In the genomic region with DNA sequence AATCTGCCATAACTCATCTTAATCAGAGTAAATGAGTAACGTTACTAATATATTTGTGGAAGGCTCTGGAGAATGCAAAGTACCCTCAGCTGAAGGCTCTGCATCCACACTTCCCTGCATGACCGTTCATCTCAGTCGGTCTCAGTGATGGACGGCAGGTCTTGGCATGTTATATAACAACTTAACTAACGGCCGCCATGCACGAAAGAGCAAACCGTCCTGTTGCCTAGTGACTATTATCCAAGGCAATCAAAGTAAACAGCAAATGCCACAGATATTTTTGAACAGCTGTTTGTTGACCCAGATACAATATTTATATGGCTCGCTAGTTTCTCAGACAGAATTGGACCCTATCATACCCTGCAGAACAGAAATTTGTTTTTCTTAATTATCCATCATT, we compare ENCODE assay signal across 19 cellular contexts.
DNase-seq lines count a peak whose midpoint lies in the region; ATAC-seq, FAIRE-seq and TF ChIP-seq lines count a peak whose summit lies in the region.
"Had no signal": no experiment of that assay in that cellular context is flagged by ENCODE, and none has a peak within 500 bp of the region (broad histone marks: within the 10 kb centered on the region; RNA-seq: fewer than 3 reads in every experiment).

No MANE protein-coding gene starts in this region.

- DNase-seq in LHCN-M2 (ENCODE audit: low read depth) (peak; percentile 77), NCI-H526 treated with DMSO at 0.1 percent for 48 hours (lab: John Stamatoyannopoulos, UW) (peak; percentile 78), epithelial cell of esophagus (ENCODE audit: low read depth) (peak; percentile 33), small intestine (no peak)
- no peak for DNase-seq in activated naive CD8-positive, alpha-beta T cell treated with anti-CD3 and anti-CD28 coated beads, Interleukin-2, amount 50 U/mL, for 24 hours
- DNase-seq: activated CD4-positive, alpha-beta T cell treated with anti-CD3 and anti-CD28 coated beads, Interleukin-2, amount 50 U/mL, for 48 hours; amniotic stem cell; CD4-positive, alpha-beta T cell; HCEC 1CT; heart right ventricle; NK-92 treated with Interleukin-12 subunit alpha and Interleukin-12 subunit beta, amount 100 ng/mL, for 24 hours; pancreas; spleen had no signal

- H3K4me3 Mint-ChIP-seq in activated naive CD8-positive, alpha-beta T cell treated with anti-CD3 and anti-CD28 coated beads, Interleukin-2, amount 50 U/mL, for 24 hours: no peak overlapping the region
- H3K4me3 Mint-ChIP-seq: activated T-helper 1 cell treated with anti-CD3 and anti-CD28 coated beads, Interleukin-12 subunit alpha, Interleukin-12 subunit beta, Interleukin-2, Interleukin-4 antibody, amounts not matched to agents 30 ng/mL and 10 ng/mL and 1 ng/mL, durations not matched to agents 14 hours and 24 hours and 36 hours; CD4-positive, alpha-beta T cell; IgD-negative memory B cell; stimulated activated naive CD8-positive, alpha-beta T cell treated with anti-CD3 and anti-CD28 coated beads, Interleukin-15, Interleukin-2, amounts not matched to agents 100 ng/mL and 50 ng/mL, for 24 hours had no signal

- H3K4me2 ChIP-seq in skeletal muscle satellite cell (ENCODE audit: low read length): peak overlapping the region; percentile 22

- H3K4me1 Mint-ChIP-seq in activated naive CD8-positive, alpha-beta T cell treated with anti-CD3 and anti-CD28 coated beads, Interleukin-2, amount 50 U/mL, for 24 hours: peaks cover 12% of the 10 kb centered on the region
- H3K4me1 Mint-ChIP-seq: IgD-negative memory B cell had no signal

- 40 to 60% (median 45%) methylated on average over 9 of the region's 9 CpGs for WGBS in small intestine, 3 donors

- H3K27me3 Mint-ChIP-seq in activated naive CD8-positive, alpha-beta T cell treated with anti-CD3 and anti-CD28 coated beads, Interleukin-2, amount 50 U/mL, for 24 hours: no peaks in the 10 kb centered on the region
- H3K27me3 Mint-ChIP-seq: CD4-positive, alpha-beta T cell; IgD-negative memory B cell; stimulated activated naive CD8-positive, alpha-beta T cell treated with anti-CD3 and anti-CD28 coated beads, Interleukin-15, Interleukin-2, amounts not matched to agents 100 ng/mL and 50 ng/mL, for 24 hours had no signal

- peaks cover 10% of the 10 kb centered on the region for H3K9me3 Mint-ChIP-seq in activated naive CD8-positive, alpha-beta T cell treated with anti-CD3 and anti-CD28 coated beads, Interleukin-2, amount 50 U/mL, for 24 hours

- no peaks in the 10 kb centered on the region for H3K36me3 ChIP-seq in skeletal muscle satellite cell (ENCODE audit: insufficient read depth, low read length)
- no peaks in the 10 kb centered on the region for H3K36me3 ChIP-seq in small intestine (ENCODE audit: control insufficient read depth in 2 of 2, insufficient read depth in 2 of 2, low read length in 2 of 2)
- H3K36me3 ChIP-seq: heart right ventricle, pancreas, spleen had no signal

- no peak overlapping the region for H3K4me3 ChIP-seq in epithelial cell of esophagus (ENCODE audit: low read length)
- no peak overlapping the region for H3K4me3 ChIP-seq in skeletal muscle satellite cell (ENCODE audit: low read length)
- no peak overlapping the region for H3K4me3 ChIP-seq in small intestine (ENCODE audit: low read depth in 1 of 2, low read length in 2 of 2)
- H3K4me3 ChIP-seq: GM12878, heart right ventricle, pancreas, spleen had no signal

- H3K27me3 ChIP-seq in skeletal muscle satellite cell (ENCODE audit: control insufficient read depth, insufficient read depth, low read length) (no peaks in the 10 kb centered on the region), small intestine (ENCODE audit: control insufficient read depth in 2 of 2, insufficient read depth in 2 of 2, low read length in 2 of 2) (no peaks in the 10 kb centered on the region)
- H3K27me3 ChIP-seq: heart right ventricle, pancreas, spleen had no signal

- H3K9ac ChIP-seq in skeletal muscle satellite cell (ENCODE audit: low read depth, low read length): no peak overlapping the region

- TF ChIP-seq CTCF in epithelial cell of esophagus (IDR thresholded peaks at IDR 0.05; ENCODE audit: insufficient read depth, low read depth, low read length, missing control alignments): no peak

- no peak for ATAC-seq in activated naive CD8-positive, alpha-beta T cell treated with anti-CD3 and anti-CD28 coated beads, Interleukin-2, amount 50 U/mL, for 24 hours
- no peak for ATAC-seq in HG03159 (IDR thresholded peaks at IDR 0.05; ENCODE audit: unreplicated experiment)
- ATAC-seq: GM12878, heart right ventricle had no signal

- no peak overlapping the region for H3K27ac Mint-ChIP-seq in activated naive CD8-positive, alpha-beta T cell treated with anti-CD3 and anti-CD28 coated beads, Interleukin-2, amount 50 U/mL, for 24 hours
- H3K27ac Mint-ChIP-seq: activated T-helper 1 cell treated with anti-CD3 and anti-CD28 coated beads, Interleukin-12 subunit alpha, Interleukin-12 subunit beta, Interleukin-2, Interleukin-4 antibody, amounts not matched to agents 30 ng/mL and 10 ng/mL and 1 ng/mL, durations not matched to agents 14 hours and 24 hours and 36 hours; CD4-positive, alpha-beta T cell; IgD-negative memory B cell; stimulated activated naive CD8-positive, alpha-beta T cell treated with anti-CD3 and anti-CD28 coated beads, Interleukin-15, Interleukin-2, amounts not matched to agents 100 ng/mL and 50 ng/mL, for 24 hours had no signal

- no peaks in the 10 kb centered on the region for H3K36me3 Mint-ChIP-seq in activated naive CD8-positive, alpha-beta T cell treated with anti-CD3 and anti-CD28 coated beads, Interleukin-2, amount 50 U/mL, for 24 hours (ENCODE audit: low read depth)
- H3K36me3 Mint-ChIP-seq: IgD-negative memory B cell had no signal

- peaks cover 31% of the 10 kb centered on the region for H3K4me1 ChIP-seq in skeletal muscle satellite cell (ENCODE audit: control insufficient read depth, insufficient read depth, low read length)
- H3K4me1 ChIP-seq in small intestine (ENCODE audit: control insufficient read depth in 2 of 2, insufficient read depth in 1 of 2, low read depth in 1 of 2, low read length in 1 of 2): no peaks in the 10 kb centered on the region
- H3K4me1 ChIP-seq: heart right ventricle, pancreas, spleen had no signal

- FAIRE-seq in small intestine (lab: Jason Lieb, UNC): no peak
- FAIRE-seq: GM12878, pancreas had no signal

- H3K9me3 ChIP-seq in skeletal muscle satellite cell (replicated peaks; ENCODE audit: low read length) (no peaks in the 10 kb centered on the region), small intestine (ENCODE audit: control insufficient read depth, low read depth) (no peaks in the 10 kb centered on the region)
- H3K9me3 ChIP-seq: pancreas had no signal

- no peak overlapping the region for H3K27ac ChIP-seq in small intestine (ENCODE audit: low read depth in 1 of 2, low read length in 1 of 2)
- H3K27ac ChIP-seq: heart right ventricle, pancreas, spleen had no signal

Comparison
In these comparisons a context has a peak if more than half of its experiments do, and no peak if none do; other contexts are left out.
1. DNase-seq: peak in LHCN-M2 (single experiment), NCI-H526 treated with DMSO at 0.1 percent for 48 hours (single experiment) and epithelial cell of esophagus (single experiment); none in activated naive CD8-positive, alpha-beta T cell treated with anti-CD3 and anti-CD28 coated beads, Interleukin-2, amount 50 U/mL, for 24 hours (single experiment) and small intestine (single experiment).